In the genomic region with DNA sequence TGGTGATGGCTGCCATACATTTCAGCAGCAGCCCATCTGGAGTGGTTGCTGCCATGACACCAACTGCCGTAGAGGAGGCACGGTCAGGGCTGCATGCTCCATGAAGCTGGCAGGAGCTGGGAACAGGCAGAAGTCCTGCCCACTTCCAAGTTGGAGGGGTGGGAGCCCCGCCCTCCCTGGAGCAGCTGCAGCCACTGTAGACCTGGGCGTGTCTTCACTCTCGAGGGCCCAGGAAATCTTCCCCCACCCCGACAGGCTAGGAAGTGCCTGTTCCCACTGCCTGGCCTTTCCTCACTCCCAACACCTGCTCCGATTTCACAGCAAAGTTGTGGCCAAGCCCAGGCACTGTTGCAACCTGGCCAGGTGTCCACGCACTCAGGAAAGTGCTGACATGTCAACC, we compare ENCODE assay signal across 1 cellular context.
TF ChIP-seq lines count a peak whose summit lies in the region.

No MANE protein-coding gene starts in this region.

TF ChIP-seq in HCT116, 20 proteins besides CTCF, POLR2A, EP300 and RAD21 (continued from another document):
- TF ChIP-seq, protein P1, sequence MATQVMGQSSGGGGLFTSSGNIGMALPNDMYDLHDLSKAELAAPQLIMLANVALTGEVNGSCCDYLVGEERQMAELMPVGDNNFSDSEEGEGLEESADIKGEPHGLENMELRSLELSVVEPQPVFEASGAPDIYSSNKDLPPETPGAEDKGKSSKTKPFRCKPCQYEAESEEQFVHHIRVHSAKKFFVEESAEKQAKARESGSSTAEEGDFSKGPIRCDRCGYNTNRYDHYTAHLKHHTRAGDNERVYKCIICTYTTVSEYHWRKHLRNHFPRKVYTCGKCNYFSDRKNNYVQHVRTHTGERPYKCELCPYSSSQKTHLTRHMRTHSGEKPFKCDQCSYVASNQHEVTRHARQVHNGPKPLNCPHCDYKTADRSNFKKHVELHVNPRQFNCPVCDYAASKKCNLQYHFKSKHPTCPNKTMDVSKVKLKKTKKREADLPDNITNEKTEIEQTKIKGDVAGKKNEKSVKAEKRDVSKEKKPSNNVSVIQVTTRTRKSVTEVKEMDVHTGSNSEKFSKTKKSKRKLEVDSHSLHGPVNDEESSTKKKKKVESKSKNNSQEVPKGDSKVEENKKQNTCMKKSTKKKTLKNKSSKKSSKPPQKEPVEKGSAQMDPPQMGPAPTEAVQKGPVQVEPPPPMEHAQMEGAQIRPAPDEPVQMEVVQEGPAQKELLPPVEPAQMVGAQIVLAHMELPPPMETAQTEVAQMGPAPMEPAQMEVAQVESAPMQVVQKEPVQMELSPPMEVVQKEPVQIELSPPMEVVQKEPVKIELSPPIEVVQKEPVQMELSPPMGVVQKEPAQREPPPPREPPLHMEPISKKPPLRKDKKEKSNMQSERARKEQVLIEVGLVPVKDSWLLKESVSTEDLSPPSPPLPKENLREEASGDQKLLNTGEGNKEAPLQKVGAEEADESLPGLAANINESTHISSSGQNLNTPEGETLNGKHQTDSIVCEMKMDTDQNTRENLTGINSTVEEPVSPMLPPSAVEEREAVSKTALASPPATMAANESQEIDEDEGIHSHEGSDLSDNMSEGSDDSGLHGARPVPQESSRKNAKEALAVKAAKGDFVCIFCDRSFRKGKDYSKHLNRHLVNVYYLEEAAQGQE (IDR thresholded peaks at IDR 0.05; ENCODE audit: low read depth): no peak
- TF ChIP-seq ZFX (IDR thresholded peaks at IDR 0.05) (no peak), SIN3A (IDR thresholded peaks at IDR 0.05; ENCODE audit: low read depth) (no peak), JUND (IDR thresholded peaks at IDR 0.05) (no peak), EZH2phosphoT487 (IDR thresholded peaks at IDR 0.05; ENCODE audit: borderline replicate concordance) (no peak), FOSL1 (IDR thresholded peaks at IDR 0.05; ENCODE audit: low read depth) (no peak)
